Comparison of ENCODE assay signal across 28 cellular contexts in genomic region chr12:130008241-130008640, GRCh38.
"Had no signal": no experiment of that assay in that cellular context is flagged by ENCODE, and none has a peak within 500 bp of the region (broad histone marks: within the 10 kb centered on the region; RNA-seq: fewer than 3 reads in every experiment).

No MANE protein-coding gene starts in this region.

- H2AFZ ChIP-seq: hepatocyte had no signal

- H3K4me3 ChIP-seq: colonic mucosa, dorsolateral prefrontal cortex, esophagus muscularis mucosa, esophagus squamous epithelium, gastrocnemius medialis, gastroesophageal sphincter, heart left ventricle, heart right ventricle, hepatocyte had no signal

- H3K79me2 ChIP-seq: hepatocyte had no signal

- H3K9me3 ChIP-seq: colonic mucosa, esophagus muscularis mucosa, esophagus squamous epithelium, gastrocnemius medialis had no signal

- FAIRE-seq: colon, endometrium, endothelial cell of umbilical vein, frontal cortex had no signal

- H3K27ac ChIP-seq: colonic mucosa, dorsolateral prefrontal cortex, epithelial cell of prostate, esophagus muscularis mucosa, esophagus squamous epithelium, foreskin keratinocyte, gastrocnemius medialis, gastroesophageal sphincter, heart left ventricle, heart right ventricle, hepatocyte had no signal

- H3K36me3 ChIP-seq: colonic mucosa, esophagus muscularis mucosa, esophagus squamous epithelium, gastrocnemius medialis, gastroesophageal sphincter, heart left ventricle, heart right ventricle had no signal

- H3K4me1 ChIP-seq: colonic mucosa, esophagus muscularis mucosa, esophagus squamous epithelium, foreskin keratinocyte, gastrocnemius medialis, gastroesophageal sphincter, heart left ventricle, heart right ventricle had no signal

- H3K4me2 ChIP-seq: hepatocyte had no signal

- ATAC-seq: effector memory CD8-positive, alpha-beta T cell; esophagus mucosa; foreskin keratinocyte; gastrocnemius medialis; gastroesophageal sphincter; heart left ventricle; heart right ventricle had no signal

- H3K27me3 ChIP-seq: colonic mucosa, foreskin keratinocyte, gastrocnemius medialis had no signal

- DNase-seq: colonic mucosa; cortex of kidney; dermis blood vessel endothelial cell; dorsolateral prefrontal cortex; effector CD4-positive, alpha-beta T cell; effector CD8-positive, alpha-beta T cell; effector memory CD4-positive, alpha-beta T cell; effector memory CD8-positive, alpha-beta T cell; endodermal cell; erythroblast; esophagus squamous epithelium; foreskin fibroblast; foreskin keratinocyte; foreskin melanocyte; gastrocnemius medialis; glutamatergic neuron; head of caudate nucleus; heart left ventricle; heart right ventricle had no signal
